23 cellular contexts compared by ENCODE assay signal in the genomic region with DNA sequence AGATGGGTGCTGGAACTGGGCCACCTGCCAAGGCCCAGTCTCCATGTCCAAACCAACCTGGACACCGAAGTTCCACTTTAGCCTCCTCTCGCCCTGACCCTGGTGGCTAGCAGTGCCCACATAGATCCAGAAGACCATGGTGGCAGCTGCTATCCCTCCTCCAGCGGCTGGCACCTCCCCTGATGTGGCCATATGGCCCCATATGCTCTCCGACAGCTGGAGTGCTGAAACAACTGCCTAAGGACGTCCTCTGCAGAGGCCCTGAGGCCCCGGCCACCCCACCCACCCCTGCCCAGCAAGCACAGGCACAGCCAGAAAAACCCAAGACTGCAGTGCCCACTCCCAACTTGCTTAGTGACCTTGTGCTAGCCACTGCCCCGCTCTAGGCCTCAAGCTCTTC.
"Had no signal": no experiment of that assay in that cellular context is flagged by ENCODE, and none has a peak within 500 bp of the region (broad histone marks: within the 10 kb centered on the region; RNA-seq: fewer than 3 reads in every experiment).

No MANE protein-coding gene starts in this region.

- H3K4me3 Mint-ChIP-seq: activated CD4-positive, alpha-beta memory T cell treated with anti-CD3 and anti-CD28 coated beads for 36 hours; activated CD4-positive, alpha-beta T cell treated with anti-CD3 and anti-CD28 coated beads, Interleukin-2, amount 10 ng/mL, durations not matched to agents 7 days and 5 days; activated naive CD8-positive, alpha-beta T cell treated with anti-CD3 and anti-CD28 coated beads, Interleukin-2, amount 50 U/mL, for 24 hours; activated T-cell treated with anti-CD3 and anti-CD28 coated beads, Interleukin-2, amount 50 U/mL, for 4 hours; central memory CD8-positive, alpha-beta T cell had no signal

- H3K4me1 Mint-ChIP-seq: activated CD4-positive, alpha-beta T cell treated with anti-CD3 and anti-CD28 coated beads, Interleukin-2, amount 10 ng/mL, durations not matched to agents 7 days and 5 days; activated naive CD8-positive, alpha-beta T cell treated with anti-CD3 and anti-CD28 coated beads, Interleukin-2, amount 50 U/mL, for 24 hours; central memory CD8-positive, alpha-beta T cell had no signal

- H3K9me3 ChIP-seq: ascending aorta, body of pancreas had no signal

- H3K36me3 Mint-ChIP-seq: activated CD4-positive, alpha-beta memory T cell treated with anti-CD3 and anti-CD28 coated beads for 36 hours; activated naive CD4-positive, alpha-beta T cell treated with anti-CD3 and anti-CD28 coated beads, Interleukin-2, amount 50 U/mL, for 72 hours had no signal

- DNase-seq: activated CD4-positive, alpha-beta memory T cell treated with anti-CD3 and anti-CD28 coated beads for 36 hours; activated CD4-positive, alpha-beta T cell treated with anti-CD3 and anti-CD28 coated beads, Interleukin-2, amount 10 ng/mL, durations not matched to agents 7 days and 5 days; activated CD4-positive, CD25-positive, alpha-beta regulatory T cell; activated CD8-positive, alpha-beta memory T cell treated with anti-CD3 and anti-CD28 coated beads for 24 hours; activated effector memory CD4-positive, alpha-beta T cell treated with anti-CD3 and anti-CD28 coated beads, Interleukin-2, amount 50 U/mL, for 16 hours; activated naive CD4-positive, alpha-beta T cell treated with Interleukin-2 at 50 U/mL for 16 hours; activated naive CD8-positive, alpha-beta T cell treated with anti-CD3 and anti-CD28 coated beads, Interleukin-2, amount 50 U/mL, for 24 hours; activated T-cell treated with anti-CD3 and anti-CD28 coated beads, Interleukin-2, amount 50 U/mL, for 4 hours; amniotic stem cell; body of pancreas; Karpas-422; MM.1S; NCI-H1105; NCI-H1436; NCI-H187 treated with DMSO at 0.1 percent for 48 hours; NCI-H345; NCI-H510A; NCI-H748 treated with DMSO at 0.1 percent for 48 hours; SIG-M5 had no signal

- H3K9me3 Mint-ChIP-seq: activated CD4-positive, alpha-beta memory T cell treated with anti-CD3 and anti-CD28 coated beads for 36 hours; activated CD4-positive, alpha-beta T cell treated with anti-CD3 and anti-CD28 coated beads, Interleukin-2, amount 10 ng/mL, durations not matched to agents 7 days and 5 days; activated naive CD4-positive, alpha-beta T cell treated with anti-CD3 and anti-CD28 coated beads, Interleukin-2, amount 50 U/mL, for 72 hours; activated naive CD8-positive, alpha-beta T cell treated with anti-CD3 and anti-CD28 coated beads, Interleukin-2, amount 50 U/mL, for 24 hours; activated T-cell treated with anti-CD3 and anti-CD28 coated beads, Interleukin-2, amount 50 U/mL, for 4 hours; central memory CD8-positive, alpha-beta T cell had no signal

- H3K4me3 ChIP-seq: ascending aorta, body of pancreas had no signal

- ATAC-seq: activated naive CD4-positive, alpha-beta T cell treated with anti-CD3 and anti-CD28 coated beads, Interleukin-2, amount 50 U/mL, for 72 hours; activated naive CD8-positive, alpha-beta T cell treated with anti-CD3 and anti-CD28 coated beads, Interleukin-2, amount 50 U/mL, for 24 hours; activated T-cell treated with anti-CD3 and anti-CD28 coated beads, Interleukin-2, amount 50 U/mL, for 4 hours; body of pancreas had no signal

- H3K36me3 ChIP-seq: ascending aorta had no signal

- H3K27ac ChIP-seq: ascending aorta, body of pancreas, VCaP had no signal

- H3K27ac Mint-ChIP-seq: activated CD4-positive, alpha-beta memory T cell treated with anti-CD3 and anti-CD28 coated beads for 36 hours; activated CD4-positive, alpha-beta T cell treated with anti-CD3 and anti-CD28 coated beads, Interleukin-2, amount 10 ng/mL, durations not matched to agents 7 days and 5 days; activated naive CD8-positive, alpha-beta T cell treated with anti-CD3 and anti-CD28 coated beads, Interleukin-2, amount 50 U/mL, for 24 hours had no signal

- H3K4me1 ChIP-seq: ascending aorta had no signal
